1 cellular context compared by ENCODE assay signal in the genomic region with DNA sequence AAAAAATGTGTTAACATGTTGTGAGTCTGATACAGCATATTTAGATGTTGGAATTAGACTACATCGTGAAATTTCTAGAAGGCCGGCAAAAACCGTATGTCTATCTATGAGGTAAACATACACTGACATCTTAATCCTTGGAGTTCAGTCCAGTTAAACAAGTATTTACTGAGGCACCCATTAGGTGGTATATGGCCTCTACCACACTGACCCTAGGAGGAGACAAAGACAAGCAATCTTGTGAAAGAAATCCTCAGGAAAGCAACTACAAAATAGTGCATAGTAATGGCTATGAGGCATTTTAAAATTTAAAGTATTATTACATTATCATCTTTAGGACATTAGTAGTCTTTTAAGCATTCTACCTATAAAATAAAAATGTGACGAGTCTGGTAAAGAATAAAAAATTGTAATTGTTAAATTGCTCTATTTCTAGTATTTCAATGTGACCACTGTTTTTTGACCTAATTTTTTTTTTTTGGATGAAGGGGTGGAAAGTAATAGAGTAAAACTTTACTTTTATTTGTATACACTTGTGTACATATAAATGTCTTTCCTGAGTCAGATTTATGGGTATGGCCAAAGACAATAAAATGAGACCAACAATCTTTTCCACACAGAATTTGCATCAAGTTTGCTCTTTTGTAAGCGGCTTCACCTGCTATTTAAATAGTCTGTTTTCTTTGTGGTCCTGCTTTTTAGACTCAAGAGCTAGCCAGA.
TF ChIP-seq lines count a peak whose summit lies in the region.

No MANE protein-coding gene starts in this region.

TF ChIP-seq in GM12878, 131 proteins besides CTCF, POLR2A, EP300 and RAD21:
- no peak for TF ChIP-seq FOXM1 (IDR thresholded peaks at IDR 0.05; ENCODE audit: low read depth, low read length)
- TF ChIP-seq, protein P1, sequence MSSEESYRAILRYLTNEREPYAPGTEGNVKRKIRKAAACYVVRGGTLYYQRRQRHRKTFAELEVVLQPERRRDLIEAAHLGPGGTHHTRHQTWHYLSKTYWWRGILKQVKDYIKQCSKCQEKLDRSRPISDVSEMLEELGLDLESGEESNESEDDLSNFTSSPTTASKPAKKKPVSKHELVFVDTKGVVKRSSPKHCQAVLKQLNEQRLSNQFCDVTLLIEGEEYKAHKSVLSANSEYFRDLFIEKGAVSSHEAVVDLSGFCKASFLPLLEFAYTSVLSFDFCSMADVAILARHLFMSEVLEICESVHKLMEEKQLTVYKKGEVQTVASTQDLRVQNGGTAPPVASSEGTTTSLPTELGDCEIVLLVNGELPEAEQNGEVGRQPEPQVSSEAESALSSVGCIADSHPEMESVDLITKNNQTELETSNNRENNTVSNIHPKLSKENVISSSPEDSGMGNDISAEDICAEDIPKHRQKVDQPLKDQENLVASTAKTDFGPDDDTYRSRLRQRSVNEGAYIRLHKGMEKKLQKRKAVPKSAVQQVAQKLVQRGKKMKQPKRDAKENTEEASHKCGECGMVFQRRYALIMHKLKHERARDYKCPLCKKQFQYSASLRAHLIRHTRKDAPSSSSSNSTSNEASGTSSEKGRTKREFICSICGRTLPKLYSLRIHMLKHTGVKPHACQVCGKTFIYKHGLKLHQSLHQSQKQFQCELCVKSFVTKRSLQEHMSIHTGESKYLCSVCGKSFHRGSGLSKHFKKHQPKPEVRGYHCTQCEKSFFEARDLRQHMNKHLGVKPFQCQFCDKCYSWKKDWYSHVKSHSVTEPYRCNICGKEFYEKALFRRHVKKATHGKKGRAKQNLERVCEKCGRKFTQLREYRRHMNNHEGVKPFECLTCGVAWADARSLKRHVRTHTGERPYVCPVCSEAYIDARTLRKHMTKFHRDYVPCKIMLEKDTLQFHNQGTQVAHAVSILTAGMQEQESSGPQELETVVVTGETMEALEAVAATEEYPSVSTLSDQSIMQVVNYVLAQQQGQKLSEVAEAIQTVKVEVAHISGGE (CRISPR knock-in tag; IDR thresholded peaks at IDR 0.05), result no peak
- TF ChIP-seq RELA (IDR thresholded peaks at IDR 0.05; ENCODE audit: borderline replicate concordance, partially characterized antibody), result no peak
TF ChIP-seq in GM12878: peak in this region for 0.
